Comparison of ENCODE assay signal across 26 cellular contexts in the genomic region with DNA sequence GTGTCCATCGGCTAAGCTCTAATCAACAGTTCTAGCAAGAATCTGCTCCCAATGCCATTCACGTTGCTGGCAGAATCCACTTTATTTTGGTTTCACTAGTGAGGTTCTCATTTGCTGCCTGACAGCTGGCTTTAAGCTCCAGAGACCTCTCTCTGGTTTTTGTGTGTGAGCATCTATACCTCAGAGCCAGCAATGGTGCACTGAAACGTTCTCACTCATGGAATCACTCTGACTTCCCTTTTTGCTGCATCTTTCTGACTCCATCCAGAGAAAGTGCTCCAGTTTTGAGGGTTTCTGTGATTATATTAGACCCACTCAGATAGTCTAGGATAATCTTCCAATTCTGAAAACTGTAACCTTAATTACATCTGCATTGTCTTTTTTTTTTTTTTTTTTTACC.
"Had no signal": no experiment of that assay in that cellular context is flagged by ENCODE, and none has a peak within 500 bp of the region (broad histone marks: within the 10 kb centered on the region; RNA-seq: fewer than 3 reads in every experiment).

No MANE protein-coding gene starts in this region.

- H3K36me3 Mint-ChIP-seq: natural killer cell; stimulated activated memory B cell treated with anti-CD40 and anti-IgM and Interleukin-4, amounts not matched to agents 10 μg/mL and 1 μg/mL and 100 μg/mL, for 72 hours had no signal

- H3K27me3 ChIP-seq: ovary, spleen, transverse colon, upper lobe of right lung, uterus had no signal

- H3K4me3 ChIP-seq: left ventricle myocardium inferior, lower lobe of right lung, ovary, psoas muscle, skin epidermis, spleen, thoracic aorta, transverse colon, upper lobe of right lung, uterus had no signal

- H3K4me1 Mint-ChIP-seq: stimulated activated memory B cell treated with anti-CD40 and anti-IgM and Interleukin-4, amounts not matched to agents 10 μg/mL and 1 μg/mL and 100 μg/mL, for 72 hours had no signal

- H3K9me3 Mint-ChIP-seq: effector memory CD8-positive, alpha-beta T cell; natural killer cell had no signal

- H3K36me3 ChIP-seq: left ventricle myocardium inferior, lower lobe of right lung, ovary, spleen, thoracic aorta, transverse colon, upper lobe of right lung, uterus had no signal

- H3K9me3 ChIP-seq: lower lobe of right lung, ovary, psoas muscle, spleen, thoracic aorta, transverse colon, upper lobe of right lung, uterus had no signal

- DNase-seq: cortex of kidney; effector memory CD8-positive, alpha-beta T cell; hypothalamus; immature natural killer cell; islet precursor cell; kidney glomerular epithelial cell; left colon; left ventricle myocardium inferior; lower lobe of right lung; natural killer cell; occipital lobe; ovary; posterior cingulate gyrus; psoas muscle; right cardiac atrium; spleen; stimulated activated CD4-positive, alpha-beta T cell treated with anti-CD3 and anti-CD28 coated beads, Interleukin-4, amount 100 ng/mL, for 4 hours; transverse colon; upper lobe of right lung; uterus had no signal

- H3K4me3 Mint-ChIP-seq: effector memory CD8-positive, alpha-beta T cell; immature natural killer cell; natural killer cell; stimulated activated memory B cell treated with anti-CD40 and anti-IgM and Interleukin-4, amounts not matched to agents 10 μg/mL and 1 μg/mL and 100 μg/mL, for 72 hours; stimulated activated naive CD8-positive, alpha-beta T cell treated with anti-CD3 and anti-CD28 coated beads, Interleukin-15, Interleukin-2, amounts not matched to agents 100 ng/mL and 50 ng/mL, for 24 hours had no signal

- H3K4me1 ChIP-seq: left ventricle myocardium inferior, lower lobe of right lung, psoas muscle, spleen, upper lobe of right lung, uterus had no signal

- H3K27ac Mint-ChIP-seq: effector memory CD8-positive, alpha-beta T cell; immature natural killer cell; natural killer cell; stimulated activated memory B cell treated with anti-CD40 and anti-IgM and Interleukin-4, amounts not matched to agents 10 μg/mL and 1 μg/mL and 100 μg/mL, for 72 hours had no signal

- ATAC-seq: effector memory CD8-positive, alpha-beta T cell; left colon; lower lobe of right lung; natural killer cell; psoas muscle; right cardiac atrium; stimulated activated memory B cell treated with anti-CD40 and anti-IgM and Interleukin-4, amounts not matched to agents 10 μg/mL and 1 μg/mL and 100 μg/mL, for 72 hours; upper lobe of right lung had no signal

- FAIRE-seq: endometrium, frontal cortex had no signal

- H3K27me3 Mint-ChIP-seq: effector memory CD8-positive, alpha-beta T cell; stimulated activated naive CD8-positive, alpha-beta T cell treated with anti-CD3 and anti-CD28 coated beads, Interleukin-15, Interleukin-2, amounts not matched to agents 100 ng/mL and 50 ng/mL, for 24 hours had no signal

- H3K27ac ChIP-seq: left ventricle myocardium inferior, lower lobe of right lung, ovary, psoas muscle, skin epidermis, spleen, thoracic aorta, transverse colon, upper lobe of right lung, uterus had no signal
